In genomic region chr11:124793466-124794278, GRCh38 we compare ENCODE assay signal across 8 cellular contexts. TPM values are rescaled to one million over a fixed set of nuclear protein-coding genes. Genes with fewer than 3 reads are reported as not detected.
DNase-seq lines count a peak whose midpoint lies in the region; ATAC-seq, FAIRE-seq and TF ChIP-seq lines count a peak whose summit lies in the region.

No MANE protein-coding gene starts in this region.

- peak; percentile 82 for FAIRE-seq in GM18507 (lab: Jason Lieb, UNC)

- no peak overlapping the region for H2AK5ac ChIP-seq in mesenchymal stem cell (ENCODE audit: low read length, severe bottlenecking)

- peaks cover 23% of the 10 kb centered on the region for H4K20me1 ChIP-seq in OCI-LY3 (ENCODE audit: insufficient read depth, low read length)

- H4K8ac ChIP-seq in mesenchymal stem cell (ENCODE audit: low read length) = no peak overlapping the region

- H3K79me2 ChIP-seq in OCI-LY3 (ENCODE audit: low read length) = peaks cover 84% of the 10 kb centered on the region

- H3K4ac ChIP-seq in mesenchymal stem cell (ENCODE audit: low read depth in 1 of 2, low read length in 2 of 2) = no peak overlapping the region

- H3K9me3 Mint-ChIP-seq in CD4-positive, alpha-beta T cell = no peaks in the 10 kb centered on the region

- H3K4me1 ChIP-seq in OCI-LY3 (ENCODE audit: low read length) = peaks cover 16% of the 10 kb centered on the region
- peaks cover 4% of the 10 kb centered on the region for H3K4me1 ChIP-seq in colonic mucosa
- H3K4me1 ChIP-seq in mesenchymal stem cell (ENCODE audit: control insufficient read depth, insufficient read depth, low read depth, low read length) = peaks cover 1% of the 10 kb centered on the region

- H2BK120ac ChIP-seq in mesenchymal stem cell (ENCODE audit: low read depth, low read length) = no peak overlapping the region

- no peak overlapping the region for H2BK5ac ChIP-seq in mesenchymal stem cell (ENCODE audit: low read depth, low read length, poor library complexity, severe bottlenecking)

- no peak for DNase-seq in CD4-positive, alpha-beta T cell
- no peak for DNase-seq in GM18507 (ENCODE audit: extremely low spot score, insufficient read length, low read depth)
- DNase-seq in colonic mucosa = peak; percentile 54
- DNase-seq in mesenchymal stem cell = peak; percentile 63
- no peak for DNase-seq in lower leg skin (ENCODE audit: low spot score in 2 of 2)
- no peak for DNase-seq in amniotic stem cell (lab: John Stamatoyannopoulos, UW)

- H3K9me3 ChIP-seq in CD4-positive, alpha-beta T cell (ENCODE audit: control insufficient read depth, low read length) = no peaks in the 10 kb centered on the region
- H3K9me3 ChIP-seq in OCI-LY3 (ENCODE audit: insufficient read depth, low read length) (no peaks in the 10 kb centered on the region), colonic mucosa (no peaks in the 10 kb centered on the region), mesenchymal stem cell (ENCODE audit: control insufficient read depth, low read length) (no peaks in the 10 kb centered on the region)

- no peak overlapping the region for H3K18ac ChIP-seq in mesenchymal stem cell (ENCODE audit: low read depth in 1 of 2, low read length in 2 of 2)

- H2AFZ ChIP-seq in OCI-LY3 (ENCODE audit: low read depth, low read length) = no peak overlapping the region
- H2AFZ ChIP-seq in mesenchymal stem cell (ENCODE audit: low read depth, low read length) = no peak overlapping the region

- no peak overlapping the region for H3K4me3 Mint-ChIP-seq in CD4-positive, alpha-beta T cell

- H2BK15ac ChIP-seq in mesenchymal stem cell (ENCODE audit: low read depth, poor library complexity, severe bottlenecking) = no peak overlapping the region

- H3K27ac ChIP-seq in CD4-positive, alpha-beta T cell (ENCODE audit: low read depth, low read length) = no peak overlapping the region
- H3K27ac ChIP-seq in OCI-LY3 (ENCODE audit: low read length) (no peak overlapping the region), colonic mucosa (no peak overlapping the region), mesenchymal stem cell (ENCODE audit: low read length, poor library complexity, severe bottlenecking) (no peak overlapping the region)

- intact Hi-C loops in CD4-positive, alpha-beta T cell (cut with DNase I, micrococcal nuclease) = loop anchor here (1.0 to 10.0 kb wide), 4 partner anchors 29 to 129 kb away; no protein-coding TSS in a partner anchor
- intact Hi-C loops in colonic mucosa (cut with DNase I) = loop anchor here (5.0 kb wide), 1 partner anchor 126 kb away; no protein-coding TSS in a partner anchor
- intact Hi-C loops in lower leg skin (cut with DNase I; ENCODE audit: low total_unique reads) = no loop called here

- H3K4me3 ChIP-seq in OCI-LY3 (ENCODE audit: low read length) (no peak overlapping the region), colonic mucosa (no peak overlapping the region), mesenchymal stem cell (ENCODE audit: insufficient read depth in 1 of 2, low read depth in 1 of 2, low read length in 2 of 2) (no peak overlapping the region), lower leg skin (ENCODE audit: low read depth, poor library complexity, severe bottlenecking) (no peak overlapping the region)

- no peak for TF ChIP-seq POLR2A in lower leg skin (IDR thresholded peaks at IDR 0.05)

- no peaks in the 10 kb centered on the region for H3K27me3 ChIP-seq in CD4-positive, alpha-beta T cell (ENCODE audit: control insufficient read depth, insufficient read depth, low read length)
- H3K27me3 ChIP-seq in OCI-LY3 (ENCODE audit: low read depth, low read length) (no peaks in the 10 kb centered on the region), colonic mucosa (no peaks in the 10 kb centered on the region), mesenchymal stem cell (ENCODE audit: control insufficient read depth in 1 of 2, insufficient read depth in 1 of 2, low read length in 2 of 2) (no peaks in the 10 kb centered on the region)

- 80% methylated on average over 1 of the region's 2 CpGs for WGBS in mesenchymal stem cell
- WGBS in lower leg skin, 2 donors = 87 to 95% methylated on average over 2 of the region's 2 CpGs

- no peaks in the 10 kb centered on the region for H3K36me3 Mint-ChIP-seq in CD4-positive, alpha-beta T cell (ENCODE audit: low read depth)

- H3K23ac ChIP-seq in mesenchymal stem cell (ENCODE audit: low read length in 2 of 2) = no peak overlapping the region

- H3K9ac ChIP-seq in OCI-LY3 (ENCODE audit: low read length) (no peak overlapping the region), colonic mucosa (ENCODE audit: low read depth in 2 of 2, low read length in 2 of 2) (no peak overlapping the region), mesenchymal stem cell (ENCODE audit: low read length) (no peak overlapping the region)

- H3K4me1 Mint-ChIP-seq in CD4-positive, alpha-beta T cell (ENCODE audit: low read depth) = peaks cover 46% of the 10 kb centered on the region

- no peaks in the 10 kb centered on the region for H3K27me3 Mint-ChIP-seq in CD4-positive, alpha-beta T cell

- peak; percentile 84 for TF ChIP-seq CTCF in CD4-positive, alpha-beta T cell (IDR thresholded peaks at IDR 0.05)
- TF ChIP-seq CTCF in OCI-LY3 (IDR thresholded peaks at IDR 0.05; ENCODE audit: low read depth, low read length) = peak; percentile 73
- TF ChIP-seq CTCF in colonic mucosa (IDR thresholded peaks at IDR 0.05) = peak; percentile 74
- no peak for TF ChIP-seq CTCF in lower leg skin (IDR thresholded peaks at IDR 0.05)

- H3K4me2 ChIP-seq in OCI-LY3 (ENCODE audit: low read length) (no peak overlapping the region), mesenchymal stem cell (ENCODE audit: low read length, poor library complexity, severe bottlenecking) (no peak overlapping the region)

- H4K91ac ChIP-seq in mesenchymal stem cell (ENCODE audit: low read length) = no peak overlapping the region

- H3K27ac Mint-ChIP-seq in CD4-positive, alpha-beta T cell = no peak overlapping the region

- CTCF ChIA-PET in CD4-positive, alpha-beta T cell (lab: Charles Lee) = interaction anchor here (0.9 to 3.1 kb wide), 16 partner anchors 8 to 130 kb away, joined by 3 to 31 read pairs (median 4); partner anchors contain the start of genes ESAM, SIAE and SPA17

- peaks cover 27% of the 10 kb centered on the region for H3K79me1 ChIP-seq in mesenchymal stem cell (replicated peaks; ENCODE audit: low read length, poor library complexity, severe bottlenecking)

- POLR2A ChIA-PET in CD4-positive, alpha-beta T cell (lab: Charles Lee) = interaction anchor here (1.1 to 1.7 kb wide), 4 partner anchors 47 to 125 kb away, joined by 3 to 6 read pairs (median 4); partner anchors contain the start of genes SIAE and SPA17

- no peak overlapping the region for H2BK12ac ChIP-seq in mesenchymal stem cell (ENCODE audit: low read length in 2 of 2)

- ATAC-seq in CD4-positive, alpha-beta T cell (ENCODE audit: poor library complexity) = no peak
- peak; percentile 62 for ATAC-seq in HG03342 (IDR thresholded peaks at IDR 0.05; ENCODE audit: unreplicated experiment)

- H3K36me3 ChIP-seq in OCI-LY3 (replicated peaks; ENCODE audit: low read depth, low read length) (no peaks in the 10 kb centered on the region), colonic mucosa (no peaks in the 10 kb centered on the region), mesenchymal stem cell (ENCODE audit: control insufficient read depth in 1 of 2, insufficient read depth in 2 of 2, low read depth in 1 of 2, low read length in 2 of 2) (no peaks in the 10 kb centered on the region)

- no peak overlapping the region for H3K14ac ChIP-seq in mesenchymal stem cell (ENCODE audit: low read length in 2 of 2)

RNA-seq across cellular contexts. Expression of gene MSANTD2, which starts 6.5 kb away (rescaled TPM):
- 1 to 10 TPM; 4.2 to 5.1 TPM for total RNA-seq in CD4-positive, alpha-beta T cell
- total RNA-seq in colonic mucosa = 10 to 100 TPM in 1 of 2 donors, 1 to 10 TPM in 1; 7.0 to 12.7 TPM
- 7.3 TPM for polyA plus RNA-seq in mesenchymal stem cell (2013, experiment 1 of 2)
- polyA plus RNA-seq in mesenchymal stem cell (2013, experiment 2 of 2) = 7.2 TPM
- total RNA-seq in lower leg skin = 10 to 100 TPM; 11.5 to 21.2 (median 15.2) TPM

RNA-seq across cellular contexts. Expression of gene ESAM, which starts 31.6 kb away (rescaled TPM):
- total RNA-seq in CD4-positive, alpha-beta T cell = under 1 TPM; 0.38 to 0.64 TPM
- total RNA-seq in colonic mucosa (10 to 100 TPM; 10.4 to 15.7 TPM), lower leg skin (10 to 100 TPM in 3 of 4 donors, 1 to 10 TPM in 1; 6.1 to 24.1 (median 11.4) TPM)
- 0.10 TPM for polyA plus RNA-seq in mesenchymal stem cell (2013, experiment 1 of 2)
- polyA plus RNA-seq in mesenchymal stem cell (2013, experiment 2 of 2) = 0.05 TPM

RNA-seq across cellular contexts. Expression of gene VSIG2, which starts 41.6 kb away (rescaled TPM):
- total RNA-seq in CD4-positive, alpha-beta T cell = under 1 TPM in 1 of 2 experiments, not detected in 1; 0.28 TPM
- total RNA-seq in colonic mucosa (100 to 1,000 TPM; 122 to 155 TPM), lower leg skin (1 to 10 TPM in 1 of 4 donors, under 1 TPM in 3; 0.30 to 2.3 (median 0.55) TPM)
- not detected for polyA plus RNA-seq in mesenchymal stem cell (2013, experiment 1 of 2)
- polyA plus RNA-seq in mesenchymal stem cell (2013, experiment 2 of 2) = not detected

RNA-seq across cellular contexts. Expression of gene NRGN, which starts 53.9 kb away (rescaled TPM):
- total RNA-seq in CD4-positive, alpha-beta T cell = 1 to 10 TPM in 1 of 2 experiments, under 1 TPM in 1; 0.84 to 1.4 TPM
- total RNA-seq in colonic mucosa (10 to 100 TPM in 1 of 2 donors, 1 to 10 TPM in 1; 3.1 to 11.1 TPM), lower leg skin (under 1 TPM in 2 of 4 donors, not detected in 2; 0.56 to 0.84 TPM)
- 0.90 TPM for polyA plus RNA-seq in mesenchymal stem cell (2013, experiment 1 of 2)
- polyA plus RNA-seq in mesenchymal stem cell (2013, experiment 2 of 2) = 0.68 TPM

Comparison
In these comparisons a context has a peak if more than half of its experiments do, and no peak if none do; other contexts are left out.
1. DNase-seq: peak in colonic mucosa (single experiment) and mesenchymal stem cell (single experiment); none in CD4-positive, alpha-beta T cell (0 of 10), GM18507 (single experiment), lower leg skin (0 of 2) and amniotic stem cell (single experiment).
2. CTCF ChIP-seq: peak in CD4-positive, alpha-beta T cell (single experiment), OCI-LY3 (single experiment) and colonic mucosa (single experiment); none in lower leg skin (0 of 3).
3. RNA of gene ESAM, which starts 31.6 kb away (total RNA-seq): 10.4 to 15.7 TPM in colonic mucosa and 6.1 to 24.1 TPM in lower leg skin; 0.38 to 0.64 TPM in CD4-positive, alpha-beta T cell; every median in the first group is over 4 times any median in the second.
4. RNA of gene VSIG2, which starts 41.6 kb away (total RNA-seq): 122 to 155 TPM in colonic mucosa; 0.30 to 2.3 TPM in lower leg skin and 0.28 TPM in CD4-positive, alpha-beta T cell; every median in the first group is over 10 times any median in the second.